8 cellular contexts compared by ENCODE assay signal in genomic region chr20:8601542-8601912, GRCh38.
DNase-seq lines count a peak whose midpoint lies in the region; ATAC-seq lines count a peak whose summit lies in the region.

No MANE protein-coding gene starts in this region.

- intact Hi-C loops in dendritic cell treated with granulocyte-macrophage colony-stimulating factor and Interleukin-4, amounts not matched to agents 40 ng/mL and 50 ng/mL, for 4 days (cut with micrococcal nuclease) = no loop called here

- peak overlapping the region; percentile 12 for H3K27ac Mint-ChIP-seq in dendritic cell treated with granulocyte-macrophage colony-stimulating factor and Interleukin-4, amounts not matched to agents 40 ng/mL and 50 ng/mL, for 4 days

- no peaks in the 10 kb centered on the region for H3K27me3 Mint-ChIP-seq in dendritic cell treated with granulocyte-macrophage colony-stimulating factor and Interleukin-4, amounts not matched to agents 40 ng/mL and 50 ng/mL, for 4 days

- H3K9me3 Mint-ChIP-seq in dendritic cell treated with granulocyte-macrophage colony-stimulating factor and Interleukin-4, amounts not matched to agents 40 ng/mL and 50 ng/mL, for 4 days = no peaks in the 10 kb centered on the region

- DNase-seq in DMS53 (lab: John Stamatoyannopoulos, UW) = peak; percentile 30
- no peak for DNase-seq in cerebellar cortex (ENCODE audit: low spot score)
- DNase-seq in nucleus accumbens (lab: John Stamatoyannopoulos, UW) = no peak
- no peak for DNase-seq in activated effector memory CD4-positive, alpha-beta T cell treated with Interleukin-2 at 50 U/mL for 16 hours
- no peak for DNase-seq in hepatic stellate cell (ENCODE audit: low spot score)

- H3K4me3 Mint-ChIP-seq in dendritic cell treated with granulocyte-macrophage colony-stimulating factor and Interleukin-4, amounts not matched to agents 40 ng/mL and 50 ng/mL, for 4 days = no peak overlapping the region

- H3K36me3 Mint-ChIP-seq in dendritic cell treated with granulocyte-macrophage colony-stimulating factor and Interleukin-4, amounts not matched to agents 40 ng/mL and 50 ng/mL, for 4 days (ENCODE audit: low read depth) = no peaks in the 10 kb centered on the region

- peaks cover 8% of the 10 kb centered on the region for H3K4me1 Mint-ChIP-seq in dendritic cell treated with granulocyte-macrophage colony-stimulating factor and Interleukin-4, amounts not matched to agents 40 ng/mL and 50 ng/mL, for 4 days (ENCODE audit: low read depth)

- peak; percentile 85 for ATAC-seq in GM19438 (IDR thresholded peaks at IDR 0.05; ENCODE audit: low read depth, unreplicated experiment)
- ATAC-seq in HG03432 (IDR thresholded peaks at IDR 0.05; ENCODE audit: unreplicated experiment) = peak; percentile 95
